ENCODE assay signal across 14 cellular contexts in genomic region chr11:8863838-8864237, GRCh38. TPM values are rescaled to one million over a fixed set of nuclear protein-coding genes. Genes with fewer than 3 reads are reported as not detected.
DNase-seq lines count a peak whose midpoint lies in the region; ATAC-seq and TF ChIP-seq lines count a peak whose summit lies in the region.
"Had no signal": no experiment of that assay in that cellular context is flagged by ENCODE, and none has a peak within 500 bp of the region (broad histone marks: within the 10 kb centered on the region; RNA-seq: fewer than 3 reads in every experiment).

No MANE protein-coding gene starts in this region.

- DNase-seq in NCI-H2227 (lab: John Stamatoyannopoulos, UW; ENCODE audit: unreplicated experiment), result peak; percentile 14
- no peak for DNase-seq in NCI-H2227 treated with DMSO at 0.1 percent for 48 hours (lab: John Stamatoyannopoulos, UW)
- DNase-seq in chondrocyte (ENCODE audit: low spot score), result no peak
- DNase-seq in lower lobe of right lung, result no peak
- DNase-seq in T-helper 17 cell, result no peak
- no peak for DNase-seq in mucosa of descending colon
- no peak for DNase-seq in NCI-H146 treated with DMSO at 0.1 percent for 48 hours (lab: John Stamatoyannopoulos, UW; ENCODE audit: unreplicated experiment)
- DNase-seq in natural killer cell treated with Interleukin-12 subunit alpha and Interleukin-12 subunit beta and Interleukin-15 and Interleukin-18, amount 100 ng/mL, for 72 hours (ENCODE audit: low spot score), result no peak
- DNase-seq: activated B cell treated with CpG ODN at 0.5 μM for 24 hours, KBM-7, NCI-H226, small intestine had no signal

- H3K27ac Mint-ChIP-seq in chondrocyte (ENCODE audit: unreplicated experiment), result peak overlapping the region; percentile 89
- H3K27ac Mint-ChIP-seq in T-helper 17 cell, result no peak overlapping the region
- no peak overlapping the region for H3K27ac Mint-ChIP-seq in natural killer cell treated with Interleukin-12 subunit alpha and Interleukin-12 subunit beta and Interleukin-15 and Interleukin-18, amount 100 ng/mL, for 72 hours
- H3K27ac Mint-ChIP-seq: activated B cell treated with CpG ODN at 0.5 μM for 24 hours; activated T-helper 1 cell treated with anti-CD3 and anti-CD28 coated beads, Interleukin-12 subunit alpha, Interleukin-12 subunit beta, Interleukin-2, Interleukin-4 antibody, amounts not matched to agents 30 ng/mL and 10 ng/mL and 1 ng/mL, durations not matched to agents 14 hours and 24 hours and 36 hours had no signal

- ATAC-seq in lower lobe of right lung, result peak; percentile 66 to 83
- ATAC-seq in T-helper 17 cell, result no peak
- no peak for ATAC-seq in mucosa of descending colon
- no peak for ATAC-seq in natural killer cell treated with Interleukin-12 subunit alpha and Interleukin-12 subunit beta and Interleukin-15 and Interleukin-18, amount 100 ng/mL, for 72 hours

- intact Hi-C loops in lower lobe of right lung (cut with DNase I) (loop anchor here (10.0 kb wide), 1 partner anchor 49 kb away; a partner anchor contains a TSS), mucosa of descending colon (cut with DNase I, micrococcal nuclease) (no loop called here)

- H3K4me1 ChIP-seq in lower lobe of right lung (peaks cover 37% of the 10 kb centered on the region), mucosa of descending colon (ENCODE audit: low read depth) (peaks cover 5% of the 10 kb centered on the region)

- H3K9me3 Mint-ChIP-seq in chondrocyte (ENCODE audit: low read depth), result no peaks in the 10 kb centered on the region
- H3K9me3 Mint-ChIP-seq in natural killer cell treated with Interleukin-12 subunit alpha and Interleukin-12 subunit beta and Interleukin-15 and Interleukin-18, amount 100 ng/mL, for 72 hours, result no peaks in the 10 kb centered on the region
- H3K9me3 Mint-ChIP-seq: activated B cell treated with CpG ODN at 0.5 μM for 24 hours; activated T-helper 1 cell treated with anti-CD3 and anti-CD28 coated beads, Interleukin-12 subunit alpha, Interleukin-12 subunit beta, Interleukin-2, Interleukin-4 antibody, amounts not matched to agents 30 ng/mL and 10 ng/mL and 1 ng/mL, durations not matched to agents 14 hours and 24 hours and 36 hours; central memory CD8-positive, alpha-beta T cell had no signal

- H3K4me3 ChIP-seq in lower lobe of right lung (no peak overlapping the region), mucosa of descending colon (no peak overlapping the region)

- no peak for TF ChIP-seq CTCF in chondrocyte (IDR thresholded peaks at IDR 0.05)
- TF ChIP-seq CTCF in lower lobe of right lung (IDR thresholded peaks at IDR 0.05), result no peak
- TF ChIP-seq CTCF in mucosa of descending colon (IDR thresholded peaks at IDR 0.05), result no peak

- H3K4me3 Mint-ChIP-seq in chondrocyte (ENCODE audit: unreplicated experiment), result no peak overlapping the region
- no peak overlapping the region for H3K4me3 Mint-ChIP-seq in T-helper 17 cell
- H3K4me3 Mint-ChIP-seq in natural killer cell treated with Interleukin-12 subunit alpha and Interleukin-12 subunit beta and Interleukin-15 and Interleukin-18, amount 100 ng/mL, for 72 hours, result no peak overlapping the region
- H3K4me3 Mint-ChIP-seq: activated B cell treated with CpG ODN at 0.5 μM for 24 hours; activated T-helper 1 cell treated with anti-CD3 and anti-CD28 coated beads, Interleukin-12 subunit alpha, Interleukin-12 subunit beta, Interleukin-2, Interleukin-4 antibody, amounts not matched to agents 30 ng/mL and 10 ng/mL and 1 ng/mL, durations not matched to agents 14 hours and 24 hours and 36 hours; central memory CD8-positive, alpha-beta T cell had no signal

- H3K36me3 ChIP-seq in lower lobe of right lung (no peaks in the 10 kb centered on the region), mucosa of descending colon (ENCODE audit: low read depth) (no peaks in the 10 kb centered on the region)

- H3K9me3 ChIP-seq in lower lobe of right lung (no peaks in the 10 kb centered on the region), T-helper 17 cell (ENCODE audit: control insufficient read depth, low read length, poor library complexity, severe bottlenecking) (no peaks in the 10 kb centered on the region), mucosa of descending colon (no peaks in the 10 kb centered on the region)

- peak overlapping the region; percentile 66 for H3K27ac ChIP-seq in lower lobe of right lung

- H3K27me3 Mint-ChIP-seq in chondrocyte (ENCODE audit: low read depth) (no peaks in the 10 kb centered on the region), T-helper 17 cell (peaks cover 68% of the 10 kb centered on the region)
- H3K27me3 Mint-ChIP-seq in natural killer cell treated with Interleukin-12 subunit alpha and Interleukin-12 subunit beta and Interleukin-15 and Interleukin-18, amount 100 ng/mL, for 72 hours, result peaks cover 34 to 47% of the 10 kb centered on the region in 2 donors

- H3K4me1 Mint-ChIP-seq in chondrocyte (ENCODE audit: low read depth) (peaks cover 75% of the 10 kb centered on the region), T-helper 17 cell (no peaks in the 10 kb centered on the region)
- no peaks in the 10 kb centered on the region for H3K4me1 Mint-ChIP-seq in natural killer cell treated with Interleukin-12 subunit alpha and Interleukin-12 subunit beta and Interleukin-15 and Interleukin-18, amount 100 ng/mL, for 72 hours (ENCODE audit: low read depth in 2 of 2)
- H3K4me1 Mint-ChIP-seq: activated B cell treated with CpG ODN at 0.5 μM for 24 hours; central memory CD8-positive, alpha-beta T cell had no signal

- H3K36me3 Mint-ChIP-seq in chondrocyte (ENCODE audit: low read depth), result no peaks in the 10 kb centered on the region
- H3K36me3 Mint-ChIP-seq in T-helper 17 cell (ENCODE audit: low read depth), result peaks cover 2% of the 10 kb centered on the region
- no peaks in the 10 kb centered on the region for H3K36me3 Mint-ChIP-seq in natural killer cell treated with Interleukin-12 subunit alpha and Interleukin-12 subunit beta and Interleukin-15 and Interleukin-18, amount 100 ng/mL, for 72 hours

- no peaks in the 10 kb centered on the region for H3K27me3 ChIP-seq in lower lobe of right lung (ENCODE audit: low read depth)

RNA-seq across cellular contexts. Expression of gene AKIP1, which starts 47.2 kb away (rescaled TPM):
- 24.0 to 30.1 TPM (median 29.3 TPM) in 3 replicates for total RNA-seq in chondrocyte
- total RNA-seq in lower lobe of right lung, result 24.1 TPM
- total RNA-seq in T-helper 17 cell, result 1 to 10 TPM; 6.8 to 8.1 TPM
- total RNA-seq in mucosa of descending colon, result 10 to 100 TPM; 12.6 to 20.1 (median 17.0) TPM
- 10 to 100 TPM; 14.8 to 18.0 TPM for total RNA-seq in natural killer cell treated with Interleukin-12 subunit alpha and Interleukin-12 subunit beta and Interleukin-15 and Interleukin-18, amount 100 ng/mL, for 72 hours

Comparison
In these comparisons a context has a peak if more than half of its experiments do, and no peak if none do; other contexts are left out.
1. ATAC-seq: peak in lower lobe of right lung (2 of 2); none in T-helper 17 cell (single experiment), mucosa of descending colon (single experiment) and natural killer cell treated with Interleukin-12 subunit alpha and Interleukin-12 subunit beta and Interleukin-15 and Interleukin-18, amount 100 ng/mL, for 72 hours (0 of 2).